ENCODE assay signal across 23 cellular contexts in genomic region chr20:62472343-62473199, GRCh38. TPM values are rescaled to one million over a fixed set of nuclear protein-coding genes. Genes with fewer than 3 reads are reported as not detected.
DNase-seq lines count a peak whose midpoint lies in the region; ATAC-seq, FAIRE-seq and TF ChIP-seq lines count a peak whose summit lies in the region.
"Had no signal": no experiment of that assay in that cellular context is flagged by ENCODE, and none has a peak within 500 bp of the region (broad histone marks: within the 10 kb centered on the region; RNA-seq: fewer than 3 reads in every experiment).

No MANE protein-coding gene starts in this region.

- DNase-seq in HTR-8/SVneo (ENCODE audit: insufficient read length, low spot score) = no peak
- no peak for DNase-seq in mucosa of descending colon
- DNase-seq in smooth muscle cell (lab: John Stamatoyannopoulos, UW; ENCODE audit: unreplicated experiment) = no peak
- no peak for DNase-seq in urothelium cell line (ENCODE audit: low spot score)
- DNase-seq in H7 = no peak
- no peak for DNase-seq in T1000 (lab: John Stamatoyannopoulos, UW)
- DNase-seq: GF-D8, GOT3, HFFc6, NCI-H1048, NCI-H1436 treated with DMSO at 0.1 percent for 48 hours, NCI-H2081, NCI-H510A treated with DMSO at 0.1 percent for 48 hours, NCI-H82, PC-9 had no signal

- H3K79me2 ChIP-seq in smooth muscle cell (ENCODE audit: low read depth) = peaks cover 15% of the 10 kb centered on the region

- H2AFZ ChIP-seq in smooth muscle cell (ENCODE audit: low read depth) = no peak overlapping the region
- H2AFZ ChIP-seq: PC-9 had no signal

- no peaks in the 10 kb centered on the region for H3K27me3 ChIP-seq in duodenal mucosa (ENCODE audit: control insufficient read depth in 1 of 2, insufficient read depth in 2 of 2, low read length in 2 of 2)
- peaks cover 12% of the 10 kb centered on the region for H3K27me3 ChIP-seq in smooth muscle cell (ENCODE audit: low read depth)
- peaks cover 40% of the 10 kb centered on the region for H3K27me3 ChIP-seq in H7 (ENCODE audit: control insufficient read depth, insufficient read depth, low read length)

- peak overlapping the region; percentile 73 to 88 for H3K9ac ChIP-seq in duodenal mucosa (ENCODE audit: low read depth in 1 of 2, low read length in 2 of 2)
- H3K9ac ChIP-seq in smooth muscle cell (ENCODE audit: low read depth) = no peak overlapping the region
- H3K9ac ChIP-seq: KMS-11 had no signal

- no peaks in the 10 kb centered on the region for H3F3A ChIP-seq in smooth muscle cell (ENCODE audit: low read depth)

- H3K4me3 ChIP-seq in duodenal mucosa (ENCODE audit: low read depth in 1 of 2, low read length in 2 of 2) (peak overlapping the region; percentile 70 to 71), mucosa of descending colon (no peak overlapping the region), smooth muscle cell (peak overlapping the region; percentile 71), H7 (ENCODE audit: insufficient read depth, low read depth, low read length) (no peak overlapping the region)
- H3K4me3 ChIP-seq: PC-9 had no signal

- 88% methylated on average over 23 of the region's 23 CpGs for WGBS in smooth muscle cell (ENCODE audit: low lambda C conversion rate)

- ATAC-seq in mucosa of descending colon = peak; percentile 34
- ATAC-seq: Right ventricle myocardium inferior had no signal

- H3K4me1 ChIP-seq in duodenal mucosa (ENCODE audit: control insufficient read depth in 1 of 2, insufficient read depth in 2 of 2, low read length in 2 of 2) (peaks cover 4 to 8% of the 10 kb centered on the region in 2 donors), mucosa of descending colon (ENCODE audit: low read depth) (peaks cover 3% of the 10 kb centered on the region), smooth muscle cell (ENCODE audit: low read depth) (peaks cover 16% of the 10 kb centered on the region)

- H3K36me3 ChIP-seq in duodenal mucosa (ENCODE audit: control insufficient read depth in 1 of 2, insufficient read depth in 2 of 2, low read length in 2 of 2) = no peaks in the 10 kb centered on the region
- no peaks in the 10 kb centered on the region for H3K36me3 ChIP-seq in mucosa of descending colon (ENCODE audit: low read depth)
- H3K36me3 ChIP-seq in smooth muscle cell (ENCODE audit: low read depth) = no peaks in the 10 kb centered on the region
- no peaks in the 10 kb centered on the region for H3K36me3 ChIP-seq in H7 (replicated peaks; ENCODE audit: control insufficient read depth, insufficient read depth, low read length)

- TF ChIP-seq CTCF in mucosa of descending colon (IDR thresholded peaks at IDR 0.05) (no peak), smooth muscle cell (IDR thresholded peaks at IDR 0.05; ENCODE audit: borderline replicate concordance, insufficient read depth, poor library complexity, severe bottlenecking) (no peak)

- intact Hi-C loops in mucosa of descending colon (cut with DNase I, micrococcal nuclease) = no loop called here

- H3K27ac ChIP-seq in duodenal mucosa (ENCODE audit: low read depth, low read length) = peak overlapping the region; percentile 77
- H3K27ac ChIP-seq in smooth muscle cell (ENCODE audit: low read depth) = no peak overlapping the region
- H3K27ac ChIP-seq: KMS-11, PC-9 had no signal

- H4K20me1 ChIP-seq in smooth muscle cell (ENCODE audit: low read depth) = peaks cover 13% of the 10 kb centered on the region

- no peak overlapping the region for H3K4me2 ChIP-seq in smooth muscle cell
- H3K4me2 ChIP-seq: KMS-11, PC-9 had no signal

- H3K9me3 ChIP-seq in duodenal mucosa (ENCODE audit: control insufficient read depth in 1 of 2, low read length in 2 of 2) (no peaks in the 10 kb centered on the region), mucosa of descending colon (no peaks in the 10 kb centered on the region), smooth muscle cell (replicated peaks; ENCODE audit: low read depth) (no peaks in the 10 kb centered on the region)

- FAIRE-seq in HTR-8/SVneo (lab: Jason Lieb, UNC) (peak; percentile 9), urothelium cell line (lab: Jason Lieb, UNC) (no peak)
- FAIRE-seq: GM12891, GM18507 had no signal

RNA-seq across cellular contexts. Expression of gene GATA5, which starts 3.2 kb away (rescaled TPM):
- under 1 TPM in 2 of 3 donors, not detected in 1; 0.14 to 0.22 TPM for total RNA-seq in mucosa of descending colon
- 1.6 and 1.9 TPM in 2 replicates for total RNA-seq in smooth muscle cell
- polyA plus RNA-seq in smooth muscle cell = 9.2 and 9.4 TPM in 2 replicates
- total RNA-seq in H7 (2014; rRNA removed; shearing (Covaris generic)) = 0.55 and 1.5 TPM in 2 replicates
- total RNA-seq: Daoy, HFFc6, M059J had no signal
- polyA plus RNA-seq: CD14-positive monocyte had no signal

RNA-seq across cellular contexts. Expression of gene RBBP8NL, which starts 45.2 kb away (rescaled TPM):
- total RNA-seq in mucosa of descending colon (1 to 10 TPM; 2.3 to 7.0 (median 5.1) TPM), smooth muscle cell (0.27 and 0.40 TPM in 2 replicates)
- polyA plus RNA-seq in smooth muscle cell = 4.4 TPM in 1 of 2 replicates, not detected in the other
- total RNA-seq in H7 (2014; rRNA removed; shearing (Covaris generic)) = not detected in 2 replicates
- total RNA-seq: Daoy, HFFc6, M059J, Right ventricle myocardium inferior had no signal
- polyA plus RNA-seq: CD14-positive monocyte had no signal

Comparison
In these comparisons a context has a peak if more than half of its experiments do, and no peak if none do; other contexts are left out.
1. H3K4me3 ChIP-seq: peak in duodenal mucosa (2 of 2) and smooth muscle cell (single experiment); none in mucosa of descending colon (single experiment) and H7 (single experiment).